ENCODE assay signal across 8 cellular contexts in the genomic region with DNA sequence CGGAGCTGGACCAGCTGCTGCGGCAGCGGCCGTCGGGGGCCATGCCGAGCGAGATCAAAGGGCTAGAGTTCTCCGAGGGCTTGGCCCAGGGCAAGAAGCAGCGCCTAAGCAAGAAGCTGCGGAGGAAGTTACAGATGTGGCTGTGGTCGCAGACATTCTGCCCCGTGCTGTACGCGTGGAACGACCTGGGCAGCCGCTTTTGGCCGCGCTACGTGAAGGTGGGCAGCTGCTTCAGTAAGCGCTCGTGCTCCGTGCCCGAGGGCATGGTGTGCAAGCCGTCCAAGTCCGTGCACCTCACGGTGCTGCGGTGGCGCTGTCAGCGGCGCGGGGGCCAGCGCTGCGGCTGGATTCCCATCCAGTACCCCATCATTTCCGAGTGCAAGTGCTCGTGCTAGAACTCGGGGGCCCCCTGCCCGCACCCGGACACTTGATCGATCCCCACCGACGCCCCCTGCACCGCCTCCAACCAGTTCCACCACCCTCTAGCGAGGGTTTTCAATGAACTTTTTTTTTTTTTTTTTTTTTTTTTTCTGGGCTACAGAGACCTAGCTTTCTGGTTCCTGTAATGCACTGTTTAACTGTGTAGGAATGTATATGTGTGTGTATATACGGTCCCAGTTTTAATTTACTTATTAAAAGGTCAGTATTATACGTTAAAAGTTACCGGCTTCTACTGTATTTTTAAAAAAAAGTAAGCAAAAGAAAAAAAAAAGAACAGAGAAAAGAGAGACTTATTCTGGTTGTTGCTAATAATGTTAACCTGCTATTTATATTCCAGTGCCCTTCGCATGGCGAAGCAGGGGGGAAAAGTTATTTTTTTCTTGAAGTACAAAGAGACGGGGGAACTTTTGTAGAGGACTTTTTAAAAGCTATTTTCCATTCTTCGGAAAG. TPM values are rescaled to one million over a fixed set of nuclear protein-coding genes. Genes with fewer than 3 reads are reported as not detected.
DNase-seq lines count a peak whose midpoint lies in the region; ATAC-seq, FAIRE-seq and TF ChIP-seq lines count a peak whose summit lies in the region.

No MANE protein-coding gene starts in this region.

- peak; percentile 2 to 3 for ATAC-seq in lower lobe of right lung

- DNase-seq in stimulated activated CD4-positive, alpha-beta T cell treated with anti-CD3 and anti-CD28 coated beads, Interleukin-12 subunit alpha, Interleukin-12 subunit beta, amount 100 ng/mL, for 4 hours, result peak; percentile 28
- no peak for DNase-seq in stimulated activated CD4-positive, alpha-beta T cell treated with anti-CD3 and anti-CD28 coated beads, Interleukin-1b, Interleukin-23, amount 100 ng/mL, for 48 hours
- peak; percentile 65 to 71 for DNase-seq in SJCRH30
- DNase-seq in brain microvascular endothelial cell, result no peak
- DNase-seq in lower lobe of right lung, result peak; percentile 50
- no peak for DNase-seq in tibial artery
- DNase-seq in kidney, result no peak
- no peak for DNase-seq in putamen (ENCODE audit: low spot score)

- H3K27ac ChIP-seq in SJCRH30 (peak overlapping the region; percentile 99), brain microvascular endothelial cell (no peak overlapping the region), lower lobe of right lung (no peak overlapping the region), tibial artery (peak overlapping the region; percentile 22 to 34), kidney (ENCODE audit: low read depth in 2 of 2, low read length in 2 of 2) (no peak overlapping the region)

- H3K36me3 ChIP-seq in SJCRH30 (no peaks in the 10 kb centered on the region), brain microvascular endothelial cell (replicated peaks) (no peaks in the 10 kb centered on the region), lower lobe of right lung (no peaks in the 10 kb centered on the region), tibial artery (no peaks in the 10 kb centered on the region), kidney (ENCODE audit: control insufficient read depth in 1 of 2, insufficient read depth in 2 of 2, low read length in 2 of 2) (no peaks in the 10 kb centered on the region)

- H3K9ac ChIP-seq in kidney (ENCODE audit: low read length in 2 of 2), result no peak overlapping the region

- FAIRE-seq in kidney (lab: Jason Lieb, UNC), result no peak

- peaks cover 12% of the 10 kb centered on the region for H3K4me1 ChIP-seq in SJCRH30
- peaks cover 37% of the 10 kb centered on the region for H3K4me1 ChIP-seq in lower lobe of right lung
- peaks cover 4 to 56% (median 48%) of the 10 kb centered on the region in 4 donors for H3K4me1 ChIP-seq in tibial artery
- peaks cover 7 to 12% of the 10 kb centered on the region in 2 donors for H3K4me1 ChIP-seq in kidney (ENCODE audit: control insufficient read depth in 1 of 2, insufficient read depth in 1 of 2, low read depth in 1 of 2, low read length in 2 of 2)

- H3K27me3 ChIP-seq in SJCRH30 (no peaks in the 10 kb centered on the region), brain microvascular endothelial cell (replicated peaks) (peaks cover 22% of the 10 kb centered on the region), lower lobe of right lung (ENCODE audit: low read depth) (peaks cover 68% of the 10 kb centered on the region), tibial artery (peaks cover 0 to 47% of the 10 kb centered on the region in 2 donors)

- intact Hi-C loops in lower lobe of right lung (cut with DNase I) (loop anchor here (10.0 kb wide), 1 partner anchor 120 kb away; no protein-coding TSS in a partner anchor), tibial artery (cut with DNase I; ENCODE audit: low total_unique reads) (no loop called here), kidney (cut with DNase I) (no loop called here)

- H3K9me3 ChIP-seq in SJCRH30 (replicated peaks), result no peaks in the 10 kb centered on the region
- H3K9me3 ChIP-seq in lower lobe of right lung, result no peaks in the 10 kb centered on the region
- H3K9me3 ChIP-seq in tibial artery, result no peaks in the 10 kb centered on the region
- H3K9me3 ChIP-seq in kidney (ENCODE audit: control insufficient read depth in 1 of 2, low read length in 2 of 2), result no peaks in the 10 kb centered on the region

- peak; percentile 19 for TF ChIP-seq CTCF in brain microvascular endothelial cell (IDR thresholded peaks at IDR 0.05; ENCODE audit: low read depth, low read length, missing control alignments)
- TF ChIP-seq CTCF in lower lobe of right lung (IDR thresholded peaks at IDR 0.05), result no peak
- no peak for TF ChIP-seq CTCF in tibial artery (IDR thresholded peaks at IDR 0.05)
- no peak for TF ChIP-seq CTCF in kidney (IDR thresholded peaks at IDR 0.05; ENCODE audit: borderline replicate concordance, extremely low read depth, insufficient read depth)

- in situ Hi-C loops in brain microvascular endothelial cell (cut with HindIII; ENCODE audit: low pct_ligation_motif_present, low sequenced_read_pairs), result no loop called here

- H3K4me3 ChIP-seq in SJCRH30, result peak overlapping the region; percentile 89
- peak overlapping the region; percentile 44 for H3K4me3 ChIP-seq in brain microvascular endothelial cell (ENCODE audit: low read depth, low read length)
- peak overlapping the region; percentile 68 for H3K4me3 ChIP-seq in lower lobe of right lung
- H3K4me3 ChIP-seq in tibial artery, result peak overlapping the region; percentile 48 to 62
- peak overlapping the region in 1 of 2 donors; percentile 54 for H3K4me3 ChIP-seq in kidney (ENCODE audit: low read length in 2 of 2)

RNA-seq across cellular contexts. Expression of gene NOG, which starts 1.3 kb away (rescaled TPM):
- total RNA-seq in SJCRH30 (2014; rRNA removed; shearing (Covaris generic)), result 19.8 and 20.3 TPM in 2 replicates
- total RNA-seq in lower lobe of right lung (2.2 TPM), kidney (0.98 TPM)
- 0.34 TPM for polyA plus RNA-seq in kidney (ENCODE audit: insufficient read depth, low read depth, low replicate concordance)

Comparison
In these comparisons a context has a peak if more than half of its experiments do, and no peak if none do; other contexts are left out.
1. DNase-seq: peak in stimulated activated CD4-positive, alpha-beta T cell treated with anti-CD3 and anti-CD28 coated beads, Interleukin-12 subunit alpha, Interleukin-12 subunit beta, amount 100 ng/mL, for 4 hours (single experiment), SJCRH30 (2 of 2) and lower lobe of right lung (single experiment); none in stimulated activated CD4-positive, alpha-beta T cell treated with anti-CD3 and anti-CD28 coated beads, Interleukin-1b, Interleukin-23, amount 100 ng/mL, for 48 hours (single experiment), brain microvascular endothelial cell (single experiment), tibial artery (0 of 2), kidney (single experiment) and putamen (single experiment).
2. H3K27ac ChIP-seq: peak in SJCRH30 (single experiment) and tibial artery (2 of 2); none in brain microvascular endothelial cell (single experiment), lower lobe of right lung (single experiment) and kidney (0 of 2).